ENCODE assay signal across 12 cellular contexts in genomic region chr11:114359342-114359741, GRCh38. TPM values are rescaled to one million over a fixed set of nuclear protein-coding genes. Genes with fewer than 3 reads are reported as not detected.
DNase-seq lines count a peak whose midpoint lies in the region; ATAC-seq and TF ChIP-seq lines count a peak whose summit lies in the region.
"Had no signal": no experiment of that assay in that cellular context is flagged by ENCODE, and none has a peak within 500 bp of the region (broad histone marks: within the 10 kb centered on the region; RNA-seq: fewer than 3 reads in every experiment).

No MANE protein-coding gene starts in this region.

- no peaks in the 10 kb centered on the region for H3K27me3 ChIP-seq in ACC112 (ENCODE audit: insufficient read depth, low read length)
- no peaks in the 10 kb centered on the region for H3K27me3 ChIP-seq in foreskin keratinocyte

- H3K4me1 ChIP-seq in ACC112 (ENCODE audit: control insufficient read depth, insufficient read depth, low read length, unreplicated experiment) (peaks cover 19% of the 10 kb centered on the region), foreskin keratinocyte (peaks cover 4% of the 10 kb centered on the region)

- no peaks in the 10 kb centered on the region for H3K4me1 Mint-ChIP-seq in activated T-helper 1 cell treated with anti-CD3 and anti-CD28 coated beads, Interleukin-12 subunit alpha, Interleukin-12 subunit beta, Interleukin-2, Interleukin-4 antibody, amounts not matched to agents 30 ng/mL and 10 ng/mL and 1 ng/mL, durations not matched to agents 14 hours and 24 hours and 36 hours (ENCODE audit: low read depth)

- peaks cover 18% of the 10 kb centered on the region for H3K27me3 Mint-ChIP-seq in activated T-helper 1 cell treated with anti-CD3 and anti-CD28 coated beads, Interleukin-12 subunit alpha, Interleukin-12 subunit beta, Interleukin-2, Interleukin-4 antibody, amounts not matched to agents 30 ng/mL and 10 ng/mL and 1 ng/mL, durations not matched to agents 14 hours and 24 hours and 36 hours (ENCODE audit: insufficient read depth)

- no peak overlapping the region for H3K4me3 Mint-ChIP-seq in activated T-helper 1 cell treated with anti-CD3 and anti-CD28 coated beads, Interleukin-12 subunit alpha, Interleukin-12 subunit beta, Interleukin-2, Interleukin-4 antibody, amounts not matched to agents 30 ng/mL and 10 ng/mL and 1 ng/mL, durations not matched to agents 14 hours and 24 hours and 36 hours

- H3K36me3 Mint-ChIP-seq in activated T-helper 1 cell treated with anti-CD3 and anti-CD28 coated beads, Interleukin-12 subunit alpha, Interleukin-12 subunit beta, Interleukin-2, Interleukin-4 antibody, amounts not matched to agents 30 ng/mL and 10 ng/mL and 1 ng/mL, durations not matched to agents 14 hours and 24 hours and 36 hours (ENCODE audit: low read depth): no peaks in the 10 kb centered on the region

- no peaks in the 10 kb centered on the region for H3K79me2 ChIP-seq in ACC112 (ENCODE audit: control insufficient read depth, insufficient read depth, low read length, unreplicated experiment)

- DNase-seq in HCEC 1CT (peak; percentile 69), cardiac fibroblast (ENCODE audit: low read depth in 2 of 2) (peak; percentile 13 to 73), foreskin keratinocyte (no peak), GM10266 (ENCODE audit: extremely low spot score) (no peak), left ventricle myocardium superior (no peak), dedifferentiated amniotic fluid mesenchymal stem cell (ENCODE audit: extremely low spot score) (no peak)
- no peak for DNase-seq in activated T-helper 1 cell treated with anti-CD3 and anti-CD28 coated beads, Interleukin-12 subunit alpha, Interleukin-12 subunit beta, Interleukin-2, Interleukin-4 antibody, amounts not matched to agents 30 ng/mL and 10 ng/mL and 1 ng/mL, durations not matched to agents 14 hours and 24 hours and 36 hours (ENCODE audit: low spot score)
- DNase-seq: NCI-H1092, NCI-H1694, PC-3 had no signal

- intact Hi-C loops in activated T-helper 1 cell treated with anti-CD3 and anti-CD28 coated beads, Interleukin-12 subunit alpha, Interleukin-12 subunit beta, Interleukin-2, Interleukin-4 antibody, amounts not matched to agents 30 ng/mL and 10 ng/mL and 1 ng/mL, durations not matched to agents 14 hours and 24 hours and 36 hours (cut with micrococcal nuclease): no loop called here
- intact Hi-C loops in left ventricle myocardium superior (cut with micrococcal nuclease): no loop called here

- TF ChIP-seq CTCF in cardiac fibroblast (IDR thresholded peaks at IDR 0.05; ENCODE audit: low read depth, low read length) (no peak), foreskin keratinocyte (conservative IDR thresholded peaks at IDR 0.05) (no peak), GM10266 (IDR thresholded peaks at IDR 0.05; ENCODE audit: control insufficient read depth, insufficient read depth, low read depth, missing control alignments) (no peak)

- H3K27ac ChIP-seq in ACC112 (ENCODE audit: low read depth, low read length) (peak overlapping the region; percentile 54), foreskin keratinocyte (no peak overlapping the region)
- H3K27ac ChIP-seq: C4-2B had no signal

- H3K9me3 Mint-ChIP-seq in activated T-helper 1 cell treated with anti-CD3 and anti-CD28 coated beads, Interleukin-12 subunit alpha, Interleukin-12 subunit beta, Interleukin-2, Interleukin-4 antibody, amounts not matched to agents 30 ng/mL and 10 ng/mL and 1 ng/mL, durations not matched to agents 14 hours and 24 hours and 36 hours: no peaks in the 10 kb centered on the region

- H3K27ac Mint-ChIP-seq in activated T-helper 1 cell treated with anti-CD3 and anti-CD28 coated beads, Interleukin-12 subunit alpha, Interleukin-12 subunit beta, Interleukin-2, Interleukin-4 antibody, amounts not matched to agents 30 ng/mL and 10 ng/mL and 1 ng/mL, durations not matched to agents 14 hours and 24 hours and 36 hours: no peak overlapping the region

- peak overlapping the region; percentile 35; the same call in 1 of the 2 replicates for H3K4me3 ChIP-seq in ACC112 (ENCODE audit: low read depth, low read length)
- H3K4me3 ChIP-seq in cardiac fibroblast (replicated peaks in 1 of 2; ENCODE audit: low read depth in 2 of 2, low read length in 2 of 2): no peak overlapping the region

- peak overlapping the region; percentile 81 for H2AFZ ChIP-seq in ACC112 (ENCODE audit: low read length, unreplicated experiment)

- no peaks in the 10 kb centered on the region for H3K36me3 ChIP-seq in ACC112 (ENCODE audit: insufficient read depth, low read length)

- ATAC-seq in foreskin keratinocyte (peak; percentile 68), left ventricle myocardium superior (no peak)
- ATAC-seq: PC-3 had no signal

RNA-seq across cellular contexts. Expression of gene C11orf71, which starts 41.0 kb away (rescaled TPM):
- total RNA-seq in foreskin keratinocyte (1.2 and 1.3 TPM in 2 replicates), left ventricle myocardium superior (9.4 TPM)
- polyA plus RNA-seq in foreskin keratinocyte: 1.8 and 2.4 TPM in 2 replicates
- 7.7 and 9.3 TPM in 2 replicates for total RNA-seq in activated T-helper 1 cell treated with anti-CD3 and anti-CD28 coated beads, Interleukin-12 subunit alpha, Interleukin-12 subunit beta, Interleukin-2, Interleukin-4 antibody, amounts not matched to agents 30 ng/mL and 10 ng/mL and 1 ng/mL, durations not matched to agents 14 hours and 24 hours and 36 hours

RNA-seq across cellular contexts. Expression of gene RBM7, which starts 41.1 kb away (rescaled TPM):
- total RNA-seq in foreskin keratinocyte: 27.1 and 27.3 TPM in 2 replicates
- 13.7 and 16.2 TPM in 2 replicates for polyA plus RNA-seq in foreskin keratinocyte
- total RNA-seq in activated T-helper 1 cell treated with anti-CD3 and anti-CD28 coated beads, Interleukin-12 subunit alpha, Interleukin-12 subunit beta, Interleukin-2, Interleukin-4 antibody, amounts not matched to agents 30 ng/mL and 10 ng/mL and 1 ng/mL, durations not matched to agents 14 hours and 24 hours and 36 hours: 34.4 and 38.8 TPM in 2 replicates
- total RNA-seq in left ventricle myocardium superior: 20.4 TPM

Comparison
In these comparisons a context has a peak if more than half of its experiments do, and no peak if none do; other contexts are left out.
1. DNase-seq: peak in HCEC 1CT (single experiment) and cardiac fibroblast (2 of 2); none in foreskin keratinocyte (0 of 2), activated T-helper 1 cell treated with anti-CD3 and anti-CD28 coated beads, Interleukin-12 subunit alpha, Interleukin-12 subunit beta, Interleukin-2, Interleukin-4 antibody, amounts not matched to agents 30 ng/mL and 10 ng/mL and 1 ng/mL, durations not matched to agents 14 hours and 24 hours and 36 hours (single experiment), GM10266 (single experiment), left ventricle myocardium superior (single experiment) and dedifferentiated amniotic fluid mesenchymal stem cell (single experiment).